In genomic region chr12:31555466-31555865, GRCh38 we compare ENCODE assay signal across 1 cellular context. TPM values are rescaled to one million over a fixed set of nuclear protein-coding genes. Genes with fewer than 3 reads are reported as not detected.
"Had no signal": no experiment of that assay in that cellular context is flagged by ENCODE, and none has a peak within 500 bp of the region (broad histone marks: within the 10 kb centered on the region; RNA-seq: fewer than 3 reads in every experiment).

No MANE protein-coding gene starts in this region.

RNA-seq across cellular contexts. Expression of gene DENND5B, which starts 35.5 kb away (rescaled TPM):
- polyA plus RNA-seq: naive thymus-derived CD4-positive, alpha-beta T cell had no signal
